Comparison of ENCODE assay signal across 8 cellular contexts in the genomic region with DNA sequence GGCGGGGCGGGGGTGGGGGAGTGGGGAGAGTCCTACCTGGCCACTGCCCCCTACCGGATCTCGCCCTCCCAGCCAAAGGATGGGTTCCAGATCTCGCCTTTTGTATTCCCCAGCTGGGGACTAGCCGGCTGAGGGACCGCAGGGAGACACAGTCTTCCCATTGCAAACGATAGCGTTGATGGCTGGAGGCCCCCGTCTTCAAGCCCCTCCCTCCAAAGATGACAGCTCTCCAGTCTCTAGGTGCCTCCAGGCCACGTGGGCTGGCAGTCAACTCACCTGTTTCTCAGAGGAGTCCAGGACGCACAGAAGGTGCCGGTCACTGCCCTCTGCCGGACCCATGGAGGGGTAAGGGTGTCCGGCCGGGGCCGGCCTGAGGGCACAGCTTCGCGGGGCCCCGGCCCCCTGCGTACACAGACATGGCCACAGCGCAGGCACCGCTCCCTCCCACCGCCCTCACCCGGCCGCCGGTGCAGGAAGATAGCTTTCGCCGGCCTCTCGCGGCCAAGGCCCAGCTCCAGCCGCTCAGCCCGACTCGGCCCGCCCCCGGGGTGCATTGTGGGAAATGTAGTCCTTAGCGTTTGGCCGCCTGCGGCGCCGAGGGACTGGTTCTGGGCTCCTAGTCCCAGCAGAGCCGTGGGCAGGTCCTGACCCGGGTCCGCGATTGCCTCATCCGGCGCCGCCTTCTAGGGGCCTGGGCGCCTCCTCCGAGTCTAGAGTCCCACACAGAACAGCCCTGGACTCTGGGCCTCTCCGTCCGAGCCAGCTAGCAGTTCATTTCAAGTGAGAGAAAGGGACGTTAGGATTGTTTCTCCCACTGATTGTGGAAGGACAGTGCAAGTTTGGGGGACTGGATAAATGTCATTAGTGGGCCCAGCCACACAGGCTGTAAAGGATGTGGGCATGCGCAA. TPM values are rescaled to one million over a fixed set of nuclear protein-coding genes. Genes with fewer than 3 reads are reported as not detected.
DNase-seq lines count a peak whose midpoint lies in the region; ATAC-seq, FAIRE-seq and TF ChIP-seq lines count a peak whose summit lies in the region.

A gene with protein sequence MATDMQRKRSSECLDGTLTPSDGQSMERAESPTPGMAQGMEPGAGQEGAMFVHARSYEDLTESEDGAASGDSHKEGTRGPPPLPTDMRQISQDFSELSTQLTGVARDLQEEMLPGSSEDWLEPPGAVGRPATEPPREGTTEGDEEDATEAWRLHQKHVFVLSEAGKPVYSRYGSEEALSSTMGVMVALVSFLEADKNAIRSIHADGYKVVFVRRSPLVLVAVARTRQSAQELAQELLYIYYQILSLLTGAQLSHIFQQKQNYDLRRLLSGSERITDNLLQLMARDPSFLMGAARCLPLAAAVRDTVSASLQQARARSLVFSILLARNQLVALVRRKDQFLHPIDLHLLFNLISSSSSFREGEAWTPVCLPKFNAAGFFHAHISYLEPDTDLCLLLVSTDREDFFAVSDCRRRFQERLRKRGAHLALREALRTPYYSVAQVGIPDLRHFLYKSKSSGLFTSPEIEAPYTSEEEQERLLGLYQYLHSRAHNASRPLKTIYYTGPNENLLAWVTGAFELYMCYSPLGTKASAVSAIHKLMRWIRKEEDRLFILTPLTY (minus strand): TSS at position 479 of the 908 bp plus-strand sequence. CDS start 16,465 bp downstream, outside the sequence.

- no peak for FAIRE-seq in small intestine (lab: Jason Lieb, UNC)

- ATAC-seq in GM18520 (IDR thresholded peaks at IDR 0.05; ENCODE audit: unreplicated experiment) = peak; percentile 79
- peak; percentile 68 for ATAC-seq in HG03060 (IDR thresholded peaks at IDR 0.05; ENCODE audit: low read depth, unreplicated experiment)

- 1 to 2% (median 2%) methylated on average over 39 to 54 of the region's 54 CpGs for WGBS in small intestine, 3 donors

- H3K36me3 ChIP-seq in breast epithelium (no peaks in the 10 kb centered on the region), iPS-20b (ENCODE audit: insufficient read depth, low read depth, low read length) (no peaks in the 10 kb centered on the region), small intestine (ENCODE audit: control insufficient read depth in 2 of 2, insufficient read depth in 2 of 2, low read length in 2 of 2) (no peaks in the 10 kb centered on the region)

- H3K4me3 ChIP-seq in breast epithelium = peak within 1 kb of the TSS; percentile 64 to 86 (median 72)
- peak within 1 kb of the TSS; percentile 91 for H3K4me3 ChIP-seq in iPS-20b (ENCODE audit: low read length)
- peak within 1 kb of the TSS; percentile 80 to 83 for H3K4me3 ChIP-seq in small intestine (ENCODE audit: low read depth in 1 of 2, low read length in 2 of 2)

- intact Hi-C loops in breast epithelium (cut with DNase I; ENCODE audit: low total_unique reads) = loop anchor here (5.0 kb wide), 1 partner anchor 587 kb away; a partner anchor contains a TSS

- peak within 1 kb of the TSS; percentile 64; the same call in 1 of the 2 replicates for H3K9ac ChIP-seq in iPS-20b (ENCODE audit: low read depth, low read length)

- TF ChIP-seq CTCF in VCaP (conservative IDR thresholded peaks at IDR 0.05) (peak; percentile 68), breast epithelium (IDR thresholded peaks at IDR 0.05) (peak in 2 of 3 donors; percentile 21 to 24)

- peak; percentile 48 for TF ChIP-seq POLR2A in breast epithelium (IDR thresholded peaks at IDR 0.05)

- in situ Hi-C loops in ACHN (cut with HindIII; ENCODE audit: low pct_ligation_motif_present, low pct_unique_long_range_greater_than_20kb, low sequenced_read_pairs) = no loop called here

- H3K9me3 ChIP-seq in breast epithelium = no peaks in the 10 kb centered on the region
- H3K9me3 ChIP-seq in iPS-20b (ENCODE audit: insufficient read depth, low read depth, low read length) = no peaks in the 10 kb centered on the region
- no peaks in the 10 kb centered on the region for H3K9me3 ChIP-seq in small intestine (ENCODE audit: control insufficient read depth, low read depth)

- H3K27me3 ChIP-seq in breast epithelium = no peaks in the 10 kb centered on the region
- no peaks in the 10 kb centered on the region for H3K27me3 ChIP-seq in iPS-20b (ENCODE audit: insufficient read depth, low read length)
- H3K27me3 ChIP-seq in small intestine (ENCODE audit: control insufficient read depth in 2 of 2, insufficient read depth in 2 of 2, low read length in 2 of 2) = no peaks in the 10 kb centered on the region

- H3K4me1 ChIP-seq in breast epithelium (peaks cover 0 to 6% of the 10 kb centered on the region in 2 donors), iPS-20b (ENCODE audit: insufficient read depth, low read length) (peaks cover 12% of the 10 kb centered on the region; the same call in 1 of the 2 replicates), small intestine (ENCODE audit: control insufficient read depth in 2 of 2, insufficient read depth in 1 of 2, low read depth in 1 of 2, low read length in 1 of 2) (peaks cover 0 to 7% of the 10 kb centered on the region in 2 donors)

- peak within 1 kb of the TSS; percentile 89 for H3K27ac ChIP-seq in VCaP
- H3K27ac ChIP-seq in breast epithelium = peak within 1 kb of the TSS; percentile 77 to 87
- no peak within 1 kb of the TSS for H3K27ac ChIP-seq in iPS-20b (ENCODE audit: low read length)
- H3K27ac ChIP-seq in small intestine (ENCODE audit: low read depth in 1 of 2, low read length in 1 of 2) = peak within 1 kb of the TSS; percentile 93

- DNase-seq in ACHN (peak; percentile 84), NCI-H2171 treated with DMSO at 0.1 percent for 48 hours (lab: John Stamatoyannopoulos, UW) (peak; percentile 67), breast epithelium (ENCODE audit: low spot score in 2 of 2) (peak; percentile 90 to 94), small intestine (peak; percentile 97)

RNA-seq across cellular contexts. Expression of the gene that starts here (rescaled TPM):
- 10 to 100 TPM in 2 of 3 donors, 1 to 10 TPM in 1; 9.1 to 12.5 (median 11.3) TPM for total RNA-seq in breast epithelium
- 10 to 100 TPM; 28.6 to 48.1 (median 31.2) TPM for polyA plus RNA-seq in small intestine
